Comparison of ENCODE assay signal across 8 cellular contexts in genomic region chr3:181709537-181710279, GRCh38. TPM values are rescaled to one million over a fixed set of nuclear protein-coding genes. Genes with fewer than 3 reads are reported as not detected.
A peak's percentile ranks its signal among the peaks of the same experiment; 100 is the strongest.
DNase-seq lines count a peak whose midpoint lies in the region; ATAC-seq, FAIRE-seq and TF ChIP-seq lines count a peak whose summit lies in the region.

No MANE protein-coding gene starts in this region.

- intact Hi-C loops in activated naive CD4-positive, alpha-beta T cell treated with anti-CD3 and anti-CD28 coated beads for 36 hours (cut with micrococcal nuclease), result loop anchor here (1.0 to 2.0 kb wide), 4 partner anchors 549 to 974 kb away; no protein-coding TSS in a partner anchor
- intact Hi-C loops in heart left ventricle (cut with DNase I), result loop anchor here (1.0 to 5.0 kb wide), 6 partner anchors 548 to 974 kb away; no protein-coding TSS in a partner anchor

- FAIRE-seq in A204.1 (lab: Jason Lieb, UNC) (peak; percentile 32), GM18507 (lab: Jason Lieb, UNC) (peak; percentile 80)

- no peak for DNase-seq in GM18507 (ENCODE audit: extremely low spot score, insufficient read length, low read depth)
- DNase-seq in Peyer's patch, result peak; percentile 55 to 86 (median 74)
- DNase-seq in activated naive CD4-positive, alpha-beta T cell treated with anti-CD3 and anti-CD28 coated beads for 36 hours, result peak; percentile 82
- DNase-seq in heart left ventricle, result peak; percentile 43 to 69 (median 64)
- peak; percentile 38 for DNase-seq in renal cortical epithelial cell (ENCODE audit: low read depth)
- DNase-seq in foreskin melanocyte, result no peak

- H3K4me2 ChIP-seq in KMS-11, result peak overlapping the region; percentile 44

- no peak overlapping the region for H3K4me3 ChIP-seq in KMS-11 (IDR thresholded peaks at IDR 0.05; ENCODE audit: insufficient read depth, low read depth, low read length)
- H3K4me3 ChIP-seq in Peyer's patch, result no peak overlapping the region
- H3K4me3 ChIP-seq in heart left ventricle, result peak overlapping the region in 1 of 12 donors; percentile 12

- peaks cover 10% of the 10 kb centered on the region for H3K4me1 Mint-ChIP-seq in activated naive CD4-positive, alpha-beta T cell treated with anti-CD3 and anti-CD28 coated beads for 36 hours (ENCODE audit: low read depth)

- H3K9me3 Mint-ChIP-seq in activated naive CD4-positive, alpha-beta T cell treated with anti-CD3 and anti-CD28 coated beads for 36 hours, result peaks cover 2% of the 10 kb centered on the region

- H3K27ac ChIP-seq in KMS-11 (no peak overlapping the region), Peyer's patch (no peak overlapping the region), heart left ventricle (no peak overlapping the region)

- H3K27me3 ChIP-seq in KMS-11 (ENCODE audit: insufficient read depth, low read depth), result no peaks in the 10 kb centered on the region
- H3K27me3 ChIP-seq in Peyer's patch, result peaks cover 0 to 64% of the 10 kb centered on the region in 2 donors
- H3K27me3 ChIP-seq in heart left ventricle, result peaks cover 56 to 100% (median 100%) of the 10 kb centered on the region in 9 donors

- no peaks in the 10 kb centered on the region for H3K9me3 ChIP-seq in Peyer's patch
- no peaks in the 10 kb centered on the region for H3K9me3 ChIP-seq in heart left ventricle

- H3K27ac Mint-ChIP-seq in activated naive CD4-positive, alpha-beta T cell treated with anti-CD3 and anti-CD28 coated beads for 36 hours, result no peak overlapping the region

- CTCF ChIA-PET in activated naive CD4-positive, alpha-beta T cell treated with anti-CD3 and anti-CD28 coated beads for 36 hours (lab: Charles Lee), result interaction anchor here (0.7 to 1.1 kb wide), 5 partner anchors 36 to 974 kb away, joined by 3 to 4 read pairs (median 3); no protein-coding TSS in a partner anchor

- H3K36me3 ChIP-seq in KMS-11 (ENCODE audit: insufficient read depth) (no peaks in the 10 kb centered on the region), Peyer's patch (no peaks in the 10 kb centered on the region), heart left ventricle (no peaks in the 10 kb centered on the region)

- TF ChIP-seq POLR2A in Peyer's patch (IDR thresholded peaks at IDR 0.05), result no peak
- TF ChIP-seq POLR2A in heart left ventricle (IDR thresholded peaks at IDR 0.05), result no peak

- H3K4me1 ChIP-seq in KMS-11 (ENCODE audit: low read depth, poor library complexity, severe bottlenecking) (peaks cover 8% of the 10 kb centered on the region), Peyer's patch (peaks cover 0 to 34% (median 5%) of the 10 kb centered on the region in 4 donors), heart left ventricle (peaks cover 0 to 34% (median 8%) of the 10 kb centered on the region in 12 donors)

- TF ChIP-seq CTCF in KMS-11 (conservative IDR thresholded peaks at IDR 0.05; ENCODE audit: low read depth, low read length) (peak; percentile 96), Peyer's patch (IDR thresholded peaks at IDR 0.05) (peak in 5 of 6 experiments; percentile 42 to 82 (median 54)), heart left ventricle (IDR thresholded peaks at IDR 0.05) (peak; percentile 68 to 88 (median 80))

- peak in 1 of 4 donors; percentile 44 for ATAC-seq in heart left ventricle

- H4K20me1 ChIP-seq in KMS-11 (ENCODE audit: insufficient read depth), result no peaks in the 10 kb centered on the region

- no peak overlapping the region for H3K4me3 Mint-ChIP-seq in activated naive CD4-positive, alpha-beta T cell treated with anti-CD3 and anti-CD28 coated beads for 36 hours

- H3K27me3 Mint-ChIP-seq in activated naive CD4-positive, alpha-beta T cell treated with anti-CD3 and anti-CD28 coated beads for 36 hours (ENCODE audit: low read depth), result peaks cover 54% of the 10 kb centered on the region

- H2AFZ ChIP-seq in KMS-11 (ENCODE audit: low read depth), result peak overlapping the region; percentile 42; the same call in 1 of the 2 replicates

- no peak overlapping the region for H3K9ac ChIP-seq in KMS-11

- peaks cover 25% of the 10 kb centered on the region for H3K79me2 ChIP-seq in KMS-11 (ENCODE audit: insufficient read depth, low read depth)

- peaks cover under 1% of the 10 kb centered on the region for H3K36me3 Mint-ChIP-seq in activated naive CD4-positive, alpha-beta T cell treated with anti-CD3 and anti-CD28 coated beads for 36 hours (ENCODE audit: low read depth)

- 3 to 7% (median 5%) methylated on average over 16 of the region's 16 CpGs for WGBS in heart left ventricle, 4 donors

RNA-seq across cellular contexts. Expression of gene SOX2, which starts 2.0 kb away (rescaled TPM):
- total RNA-seq in Peyer's patch (under 1 TPM in 2 of 4 donors, not detected in 2; 0.57 to 0.67 TPM), heart left ventricle (1 to 10 TPM in 2 of 9 donors, under 1 TPM in 2, not detected in 5; 0.09 to 1.1 (median 0.61) TPM), renal cortical epithelial cell (under 0.01 and 0.05 TPM in 2 replicates)
- total RNA-seq in activated naive CD4-positive, alpha-beta T cell treated with anti-CD3 and anti-CD28 coated beads for 36 hours, result not detected
- polyA plus RNA-seq in heart left ventricle, result under 1 TPM; 0.11 to 0.30 TPM

Comparison
In these comparisons a context has a peak if more than half of its experiments do, and no peak if none do; other contexts are left out.
1. DNase-seq: peak in Peyer's patch (3 of 3), activated naive CD4-positive, alpha-beta T cell treated with anti-CD3 and anti-CD28 coated beads for 36 hours (single experiment), heart left ventricle (5 of 5) and renal cortical epithelial cell (single experiment); none in GM18507 (single experiment) and foreskin melanocyte (single experiment).
2. Peak in every context shown above with its lines, with median percentiles within 50 percentile points of each other: CTCF ChIP-seq.